Comparison of ENCODE assay signal across 8 cellular contexts in genomic region chr10:130179640-130180039, GRCh38. TPM values are rescaled to one million over a fixed set of nuclear protein-coding genes. Genes with fewer than 3 reads are reported as not detected.
A peak's percentile ranks its signal among the peaks of the same experiment; 100 is the strongest.
DNase-seq lines count a peak whose midpoint lies in the region; TF ChIP-seq lines count a peak whose summit lies in the region.

No MANE protein-coding gene starts in this region.

- peak overlapping the region; percentile 33 for H3K27ac Mint-ChIP-seq in activated CD4-positive, alpha-beta T cell treated with anti-CD3 and anti-CD28 coated beads, Interleukin-2, amount 10 ng/mL, durations not matched to agents 7 days and 5 days

- H3K4me3 ChIP-seq in LNCaP clone FGC (ENCODE audit: low read depth, low read length): no peak overlapping the region

- CTCF ChIA-PET in activated CD4-positive, alpha-beta T cell treated with anti-CD3 and anti-CD28 coated beads, Interleukin-2, amount 10 ng/mL, durations not matched to agents 7 days and 5 days (lab: Charles Lee): interaction anchor here (0.5 to 2.0 kb wide), 2 partner anchors 69 to 860 kb away, joined by 3 to 9 read pairs; partner anchors contain the start of gene C10orf143

- DNase-seq in NCI-H345 (lab: John Stamatoyannopoulos, UW) (peak; percentile 35), NCI-H345 treated with DMSO at 0.1 percent for 48 hours (lab: John Stamatoyannopoulos, UW; ENCODE audit: unreplicated experiment) (no peak), LNCaP clone FGC (ENCODE audit: low read depth) (no peak), globus pallidus (ENCODE audit: low spot score) (peak; percentile 76), retina (peak; percentile 64)
- DNase-seq in activated CD4-positive, alpha-beta T cell treated with anti-CD3 and anti-CD28 coated beads, Interleukin-2, amount 10 ng/mL, durations not matched to agents 7 days and 5 days: peak; percentile 74
- DNase-seq in effector CD4-positive, alpha-beta T cell: no peak
- DNase-seq in activated effector memory CD4-positive, alpha-beta T cell treated with anti-CD3 and anti-CD28 coated beads, Interleukin-2, amount 50 U/mL, for 16 hours: no peak

- H3K27me3 Mint-ChIP-seq in activated CD4-positive, alpha-beta T cell treated with anti-CD3 and anti-CD28 coated beads, Interleukin-2, amount 10 ng/mL, durations not matched to agents 7 days and 5 days: no peaks in the 10 kb centered on the region

- peak; percentile 60 for TF ChIP-seq CTCF in LNCaP clone FGC (IDR thresholded peaks at IDR 0.05; ENCODE audit: control insufficient read depth, extremely low read depth, insufficient read depth)

- H3K4me1 Mint-ChIP-seq in activated CD4-positive, alpha-beta T cell treated with anti-CD3 and anti-CD28 coated beads, Interleukin-2, amount 10 ng/mL, durations not matched to agents 7 days and 5 days: peaks cover 28% of the 10 kb centered on the region

- no peaks in the 10 kb centered on the region for H3K9me3 Mint-ChIP-seq in activated CD4-positive, alpha-beta T cell treated with anti-CD3 and anti-CD28 coated beads, Interleukin-2, amount 10 ng/mL, durations not matched to agents 7 days and 5 days

- H3K36me3 Mint-ChIP-seq in activated CD4-positive, alpha-beta T cell treated with anti-CD3 and anti-CD28 coated beads, Interleukin-2, amount 10 ng/mL, durations not matched to agents 7 days and 5 days (ENCODE audit: low read depth): peaks cover 42% of the 10 kb centered on the region

- POLR2A ChIA-PET in activated CD4-positive, alpha-beta T cell treated with anti-CD3 and anti-CD28 coated beads, Interleukin-2, amount 10 ng/mL, durations not matched to agents 7 days and 5 days (lab: Charles Lee): interaction anchor here (0.6 to 0.8 kb wide), 2 partner anchors 122 to 201 kb away, joined by 3 to 6 read pairs; no protein-coding TSS in a partner anchor

- H3K4me3 Mint-ChIP-seq in activated CD4-positive, alpha-beta T cell treated with anti-CD3 and anti-CD28 coated beads, Interleukin-2, amount 10 ng/mL, durations not matched to agents 7 days and 5 days: no peak overlapping the region

RNA-seq across cellular contexts. Expression of gene GLRX3, which starts 43.4 kb away (rescaled TPM):
- 10 to 100 TPM; 78.7 to 90.1 TPM for total RNA-seq in activated CD4-positive, alpha-beta T cell treated with anti-CD3 and anti-CD28 coated beads, Interleukin-2, amount 10 ng/mL, durations not matched to agents 7 days and 5 days

Comparison
In these comparisons a context has a peak if more than half of its experiments do, and no peak if none do; other contexts are left out.
1. DNase-seq: peak in NCI-H345 (single experiment), activated CD4-positive, alpha-beta T cell treated with anti-CD3 and anti-CD28 coated beads, Interleukin-2, amount 10 ng/mL, durations not matched to agents 7 days and 5 days (single experiment), globus pallidus (single experiment) and retina (single experiment); none in NCI-H345 treated with DMSO at 0.1 percent for 48 hours (single experiment), LNCaP clone FGC (single experiment), effector CD4-positive, alpha-beta T cell (single experiment) and activated effector memory CD4-positive, alpha-beta T cell treated with anti-CD3 and anti-CD28 coated beads, Interleukin-2, amount 50 U/mL, for 16 hours (single experiment).